ENCODE assay signal across 19 cellular contexts in genomic region chr4:185671496-185671895, GRCh38.
"Had no signal": no experiment of that assay in that cellular context is flagged by ENCODE, and none has a peak within 500 bp of the region (broad histone marks: within the 10 kb centered on the region; RNA-seq: fewer than 3 reads in every experiment).

No MANE protein-coding gene starts in this region.

- DNase-seq: effector CD4-positive, alpha-beta T cell; kidney; left cardiac atrium; mesendoderm; naive B cell; occipital lobe; pancreas; stimulated activated CD4-positive, alpha-beta T cell treated with anti-CD3 and anti-CD28 coated beads, Interleukin-2, amount 100 ng/mL, for 24 hours; stimulated activated CD4-positive, alpha-beta T cell treated with anti-CD3 and anti-CD28 coated beads, Interleukin-4, amount 100 ng/mL, for 4 hours; stimulated activated naive B cell treated with anti-CD40 and anti-IgM and Interleukin-4, amounts not matched to agents 10 μg/mL and 1 μg/mL and 100 μg/mL, for 72 hours; stimulated activated naive CD8-positive, alpha-beta T cell treated with anti-CD3 and anti-CD28 coated beads, Interleukin-15, amount 100 ng/mL, for 72 hours; substantia nigra had no signal

- ATAC-seq: sciatic nerve; stimulated activated naive B cell treated with anti-CD40 and anti-IgM and Interleukin-4, amounts not matched to agents 10 μg/mL and 1 μg/mL and 100 μg/mL, for 72 hours; stimulated activated naive CD8-positive, alpha-beta T cell treated with anti-CD3 and anti-CD28 coated beads, Interleukin-15, amount 100 ng/mL, for 72 hours had no signal

- H3K27me3 Mint-ChIP-seq: progenitor cell of endocrine pancreas, type B pancreatic cell had no signal

- H3K27ac Mint-ChIP-seq: naive B cell; nephron; progenitor cell of endocrine pancreas; stimulated activated naive B cell treated with anti-CD40 and anti-IgM and Interleukin-4, amounts not matched to agents 10 μg/mL and 1 μg/mL and 100 μg/mL, for 72 hours; stimulated activated naive CD8-positive, alpha-beta T cell treated with anti-CD3 and anti-CD28 coated beads, Interleukin-15, amount 100 ng/mL, for 72 hours; type B pancreatic cell had no signal

- H3K4me3 ChIP-seq: coronary artery, hepatocyte, pancreas, skin epidermis had no signal

- H3K4me3 Mint-ChIP-seq: naive B cell; nephron; stimulated activated naive B cell treated with anti-CD40 and anti-IgM and Interleukin-4, amounts not matched to agents 10 μg/mL and 1 μg/mL and 100 μg/mL, for 72 hours; stimulated activated naive CD8-positive, alpha-beta T cell treated with anti-CD3 and anti-CD28 coated beads, Interleukin-15, amount 100 ng/mL, for 72 hours; type B pancreatic cell had no signal

- H3K36me3 Mint-ChIP-seq: naive B cell; stimulated activated naive B cell treated with anti-CD40 and anti-IgM and Interleukin-4, amounts not matched to agents 10 μg/mL and 1 μg/mL and 100 μg/mL, for 72 hours had no signal

- H3K9me3 ChIP-seq: pancreas had no signal

- H3K4me1 Mint-ChIP-seq: stimulated activated naive CD8-positive, alpha-beta T cell treated with anti-CD3 and anti-CD28 coated beads, Interleukin-15, amount 100 ng/mL, for 72 hours had no signal

- H3K9me3 Mint-ChIP-seq: nephron, type B pancreatic cell had no signal

- H3K27ac ChIP-seq: hepatocyte, pancreas, skin epidermis had no signal

- H3K27me3 ChIP-seq: hepatocyte, pancreas had no signal
